ENCODE assay signal across 1 cellular context in genomic region chr2:159799833-159800232, GRCh38.
TF ChIP-seq lines count a peak whose summit lies in the region.

No MANE protein-coding gene starts in this region.

TF ChIP-seq in HepG2, 621 proteins besides CTCF, POLR2A, EP300 and RAD21 (continued from another document and continues in another):
- TF ChIP-seq, protein P1, sequence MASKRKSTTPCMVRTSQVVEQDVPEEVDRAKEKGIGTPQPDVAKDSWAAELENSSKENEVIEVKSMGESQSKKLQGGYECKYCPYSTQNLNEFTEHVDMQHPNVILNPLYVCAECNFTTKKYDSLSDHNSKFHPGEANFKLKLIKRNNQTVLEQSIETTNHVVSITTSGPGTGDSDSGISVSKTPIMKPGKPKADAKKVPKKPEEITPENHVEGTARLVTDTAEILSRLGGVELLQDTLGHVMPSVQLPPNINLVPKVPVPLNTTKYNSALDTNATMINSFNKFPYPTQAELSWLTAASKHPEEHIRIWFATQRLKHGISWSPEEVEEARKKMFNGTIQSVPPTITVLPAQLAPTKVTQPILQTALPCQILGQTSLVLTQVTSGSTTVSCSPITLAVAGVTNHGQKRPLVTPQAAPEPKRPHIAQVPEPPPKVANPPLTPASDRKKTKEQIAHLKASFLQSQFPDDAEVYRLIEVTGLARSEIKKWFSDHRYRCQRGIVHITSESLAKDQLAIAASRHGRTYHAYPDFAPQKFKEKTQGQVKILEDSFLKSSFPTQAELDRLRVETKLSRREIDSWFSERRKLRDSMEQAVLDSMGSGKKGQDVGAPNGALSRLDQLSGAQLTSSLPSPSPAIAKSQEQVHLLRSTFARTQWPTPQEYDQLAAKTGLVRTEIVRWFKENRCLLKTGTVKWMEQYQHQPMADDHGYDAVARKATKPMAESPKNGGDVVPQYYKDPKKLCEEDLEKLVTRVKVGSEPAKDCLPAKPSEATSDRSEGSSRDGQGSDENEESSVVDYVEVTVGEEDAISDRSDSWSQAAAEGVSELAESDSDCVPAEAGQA (IDR thresholded peaks at IDR 0.05; ENCODE audit: low read depth) = no peak
- TF ChIP-seq, protein P1 (CRISPR knock-in tag; IDR thresholded peaks at IDR 0.05; ENCODE audit: borderline replicate concordance) = no peak
- TF ChIP-seq RAD51 (IDR thresholded peaks at IDR 0.05; ENCODE audit: borderline replicate concordance) (no peak), ZSCAN20 (CRISPR knock-in tag; IDR thresholded peaks at IDR 0.05; ENCODE audit: borderline replicate concordance) (no peak), MIXL1 (CRISPR knock-in tag; IDR thresholded peaks at IDR 0.05) (peak; percentile 95), SNAPC4 (CRISPR knock-in tag; IDR thresholded peaks at IDR 0.05) (no peak), ZNF569 (CRISPR knock-in tag; IDR thresholded peaks at IDR 0.05; ENCODE audit: borderline replicate concordance) (no peak), SOX5 (CRISPR knock-in tag; IDR thresholded peaks at IDR 0.05; ENCODE audit: borderline replicate concordance) (peak; percentile 89), SMAD1 (CRISPR knock-in tag; IDR thresholded peaks at IDR 0.05; ENCODE audit: borderline replicate concordance, low read depth) (no peak), ZFP1 (CRISPR knock-in tag; IDR thresholded peaks at IDR 0.05) (no peak), CSRNP1 (CRISPR knock-in tag; IDR thresholded peaks at IDR 0.05) (no peak), CEBPG (CRISPR knock-in tag; IDR thresholded peaks at IDR 0.05) (peak; percentile 85), ZNF10 (CRISPR knock-in tag; IDR thresholded peaks at IDR 0.05; ENCODE audit: borderline replicate concordance, low read depth) (no peak), EEA1 (CRISPR knock-in tag; IDR thresholded peaks at IDR 0.05; ENCODE audit: borderline replicate concordance) (no peak), SOX13 (IDR thresholded peaks at IDR 0.05) (peak; percentile 29; the same call in 1 of the 2 replicates), SOX13 (CRISPR knock-in tag; conservative IDR thresholded peaks at IDR 0.05 in 1 of 2, IDR thresholded peaks at IDR 0.05 in 1 of 2) (peak in 1 of 2 experiments; percentile 91; a peak in 2 of 4 replicates), ZNF101 (CRISPR knock-in tag; IDR thresholded peaks at IDR 0.05; ENCODE audit: borderline replicate concordance, low read depth) (no peak), KLF11 (CRISPR knock-in tag; IDR thresholded peaks at IDR 0.05) (no peak), EHMT2 (IDR thresholded peaks at IDR 0.05; ENCODE audit: borderline replicate concordance, low read depth, low read length) (peak; percentile 29; the same call in 1 of the 2 replicates), MIER3 (CRISPR knock-in tag; IDR thresholded peaks at IDR 0.05; ENCODE audit: borderline replicate concordance) (0 out of 2 replicates have a peak, but pooled peaks have one; percentile 47), ZNF589 (CRISPR knock-in tag; conservative IDR thresholded peaks at IDR 0.05) (no peak), PAF1 (CRISPR knock-in tag; IDR thresholded peaks at IDR 0.05) (no peak), MEIS2 (CRISPR knock-in tag; IDR thresholded peaks at IDR 0.05) (no peak), SOX6 (IDR thresholded peaks at IDR 0.05) (no peak), SOX6 (CRISPR knock-in tag; IDR thresholded peaks at IDR 0.05) (peak; percentile 78), SP140L (CRISPR knock-in tag; IDR thresholded peaks at IDR 0.05; ENCODE audit: borderline replicate concordance) (no peak), CHD2 (IDR thresholded peaks at IDR 0.05; ENCODE audit: low read depth, low read length) (no peak)
- TF ChIP-seq, protein P2, sequence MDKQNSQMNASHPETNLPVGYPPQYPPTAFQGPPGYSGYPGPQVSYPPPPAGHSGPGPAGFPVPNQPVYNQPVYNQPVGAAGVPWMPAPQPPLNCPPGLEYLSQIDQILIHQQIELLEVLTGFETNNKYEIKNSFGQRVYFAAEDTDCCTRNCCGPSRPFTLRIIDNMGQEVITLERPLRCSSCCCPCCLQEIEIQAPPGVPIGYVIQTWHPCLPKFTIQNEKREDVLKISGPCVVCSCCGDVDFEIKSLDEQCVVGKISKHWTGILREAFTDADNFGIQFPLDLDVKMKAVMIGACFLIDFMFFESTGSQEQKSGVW (CRISPR knock-in tag; IDR thresholded peaks at IDR 0.05; ENCODE audit: borderline replicate concordance) = no peak
- TF ChIP-seq, protein P3, sequence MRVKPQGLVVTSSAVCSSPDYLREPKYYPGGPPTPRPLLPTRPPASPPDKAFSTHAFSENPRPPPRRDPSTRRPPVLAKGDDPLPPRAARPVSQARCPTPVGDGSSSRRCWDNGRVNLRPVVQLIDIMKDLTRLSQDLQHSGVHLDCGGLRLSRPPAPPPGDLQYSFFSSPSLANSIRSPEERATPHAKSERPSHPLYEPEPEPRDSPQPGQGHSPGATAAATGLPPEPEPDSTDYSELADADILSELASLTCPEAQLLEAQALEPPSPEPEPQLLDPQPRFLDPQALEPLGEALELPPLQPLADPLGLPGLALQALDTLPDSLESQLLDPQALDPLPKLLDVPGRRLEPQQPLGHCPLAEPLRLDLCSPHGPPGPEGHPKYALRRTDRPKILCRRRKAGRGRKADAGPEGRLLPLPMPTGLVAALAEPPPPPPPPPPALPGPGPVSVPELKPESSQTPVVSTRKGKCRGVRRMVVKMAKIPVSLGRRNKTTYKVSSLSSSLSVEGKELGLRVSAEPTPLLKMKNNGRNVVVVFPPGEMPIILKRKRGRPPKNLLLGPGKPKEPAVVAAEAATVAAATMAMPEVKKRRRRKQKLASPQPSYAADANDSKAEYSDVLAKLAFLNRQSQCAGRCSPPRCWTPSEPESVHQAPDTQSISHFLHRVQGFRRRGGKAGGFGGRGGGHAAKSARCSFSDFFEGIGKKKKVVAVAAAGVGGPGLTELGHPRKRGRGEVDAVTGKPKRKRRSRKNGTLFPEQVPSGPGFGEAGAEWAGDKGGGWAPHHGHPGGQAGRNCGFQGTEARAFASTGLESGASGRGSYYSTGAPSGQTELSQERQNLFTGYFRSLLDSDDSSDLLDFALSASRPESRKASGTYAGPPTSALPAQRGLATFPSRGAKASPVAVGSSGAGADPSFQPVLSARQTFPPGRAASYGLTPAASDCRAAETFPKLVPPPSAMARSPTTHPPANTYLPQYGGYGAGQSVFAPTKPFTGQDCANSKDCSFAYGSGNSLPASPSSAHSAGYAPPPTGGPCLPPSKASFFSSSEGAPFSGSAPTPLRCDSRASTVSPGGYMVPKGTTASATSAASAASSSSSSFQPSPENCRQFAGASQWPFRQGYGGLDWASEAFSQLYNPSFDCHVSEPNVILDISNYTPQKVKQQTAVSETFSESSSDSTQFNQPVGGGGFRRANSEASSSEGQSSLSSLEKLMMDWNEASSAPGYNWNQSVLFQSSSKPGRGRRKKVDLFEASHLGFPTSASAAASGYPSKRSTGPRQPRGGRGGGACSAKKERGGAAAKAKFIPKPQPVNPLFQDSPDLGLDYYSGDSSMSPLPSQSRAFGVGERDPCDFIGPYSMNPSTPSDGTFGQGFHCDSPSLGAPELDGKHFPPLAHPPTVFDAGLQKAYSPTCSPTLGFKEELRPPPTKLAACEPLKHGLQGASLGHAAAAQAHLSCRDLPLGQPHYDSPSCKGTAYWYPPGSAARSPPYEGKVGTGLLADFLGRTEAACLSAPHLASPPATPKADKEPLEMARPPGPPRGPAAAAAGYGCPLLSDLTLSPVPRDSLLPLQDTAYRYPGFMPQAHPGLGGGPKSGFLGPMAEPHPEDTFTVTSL (CRISPR knock-in tag; IDR thresholded peaks at IDR 0.05; ENCODE audit: borderline replicate concordance) = peak; percentile 62; the same call in 1 of the 2 replicates
- TF ChIP-seq, protein P4, sequence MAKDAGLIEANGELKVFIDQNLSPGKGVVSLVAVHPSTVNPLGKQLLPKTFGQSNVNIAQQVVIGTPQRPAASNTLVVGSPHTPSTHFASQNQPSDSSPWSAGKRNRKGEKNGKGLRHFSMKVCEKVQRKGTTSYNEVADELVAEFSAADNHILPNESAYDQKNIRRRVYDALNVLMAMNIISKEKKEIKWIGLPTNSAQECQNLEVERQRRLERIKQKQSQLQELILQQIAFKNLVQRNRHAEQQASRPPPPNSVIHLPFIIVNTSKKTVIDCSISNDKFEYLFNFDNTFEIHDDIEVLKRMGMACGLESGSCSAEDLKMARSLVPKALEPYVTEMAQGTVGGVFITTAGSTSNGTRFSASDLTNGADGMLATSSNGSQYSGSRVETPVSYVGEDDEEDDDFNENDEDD (CRISPR knock-in tag; IDR thresholded peaks at IDR 0.05; ENCODE audit: borderline replicate concordance) = no peak
- TF ChIP-seq, protein P5, sequence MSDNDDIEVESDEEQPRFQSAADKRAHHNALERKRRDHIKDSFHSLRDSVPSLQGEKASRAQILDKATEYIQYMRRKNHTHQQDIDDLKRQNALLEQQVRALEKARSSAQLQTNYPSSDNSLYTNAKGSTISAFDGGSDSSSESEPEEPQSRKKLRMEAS (IDR thresholded peaks at IDR 0.05) = no peak
- TF ChIP-seq, protein P6, sequence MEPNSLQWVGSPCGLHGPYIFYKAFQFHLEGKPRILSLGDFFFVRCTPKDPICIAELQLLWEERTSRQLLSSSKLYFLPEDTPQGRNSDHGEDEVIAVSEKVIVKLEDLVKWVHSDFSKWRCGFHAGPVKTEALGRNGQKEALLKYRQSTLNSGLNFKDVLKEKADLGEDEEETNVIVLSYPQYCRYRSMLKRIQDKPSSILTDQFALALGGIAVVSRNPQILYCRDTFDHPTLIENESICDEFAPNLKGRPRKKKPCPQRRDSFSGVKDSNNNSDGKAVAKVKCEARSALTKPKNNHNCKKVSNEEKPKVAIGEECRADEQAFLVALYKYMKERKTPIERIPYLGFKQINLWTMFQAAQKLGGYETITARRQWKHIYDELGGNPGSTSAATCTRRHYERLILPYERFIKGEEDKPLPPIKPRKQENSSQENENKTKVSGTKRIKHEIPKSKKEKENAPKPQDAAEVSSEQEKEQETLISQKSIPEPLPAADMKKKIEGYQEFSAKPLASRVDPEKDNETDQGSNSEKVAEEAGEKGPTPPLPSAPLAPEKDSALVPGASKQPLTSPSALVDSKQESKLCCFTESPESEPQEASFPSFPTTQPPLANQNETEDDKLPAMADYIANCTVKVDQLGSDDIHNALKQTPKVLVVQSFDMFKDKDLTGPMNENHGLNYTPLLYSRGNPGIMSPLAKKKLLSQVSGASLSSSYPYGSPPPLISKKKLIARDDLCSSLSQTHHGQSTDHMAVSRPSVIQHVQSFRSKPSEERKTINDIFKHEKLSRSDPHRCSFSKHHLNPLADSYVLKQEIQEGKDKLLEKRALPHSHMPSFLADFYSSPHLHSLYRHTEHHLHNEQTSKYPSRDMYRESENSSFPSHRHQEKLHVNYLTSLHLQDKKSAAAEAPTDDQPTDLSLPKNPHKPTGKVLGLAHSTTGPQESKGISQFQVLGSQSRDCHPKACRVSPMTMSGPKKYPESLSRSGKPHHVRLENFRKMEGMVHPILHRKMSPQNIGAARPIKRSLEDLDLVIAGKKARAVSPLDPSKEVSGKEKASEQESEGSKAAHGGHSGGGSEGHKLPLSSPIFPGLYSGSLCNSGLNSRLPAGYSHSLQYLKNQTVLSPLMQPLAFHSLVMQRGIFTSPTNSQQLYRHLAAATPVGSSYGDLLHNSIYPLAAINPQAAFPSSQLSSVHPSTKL (CRISPR knock-in tag; IDR thresholded peaks at IDR 0.05) = peak; percentile 84
